Comparison of ENCODE assay signal across 8 cellular contexts in genomic region chr10:62805139-62806092, GRCh38. TPM values are rescaled to one million over a fixed set of nuclear protein-coding genes. Genes with fewer than 3 reads are reported as not detected.
DNase-seq lines count a peak whose midpoint lies in the region; ATAC-seq and TF ChIP-seq lines count a peak whose summit lies in the region.

No MANE protein-coding gene starts in this region.

- intact Hi-C loops in left colon (cut with DNase I, micrococcal nuclease): no loop called here

- H3K27me3 ChIP-seq in AG04450 (ENCODE audit: control insufficient read depth, insufficient read depth, low read length): no peaks in the 10 kb centered on the region

- H3K9me3 ChIP-seq in AG04450 (ENCODE audit: control insufficient read depth, insufficient read depth, low read length) (no peaks in the 10 kb centered on the region; the same call in 1 of the 2 replicates), SK-N-MC (ENCODE audit: low read depth, low read length) (no peaks in the 10 kb centered on the region)

- peaks cover 37% of the 10 kb centered on the region for H3K4me1 Mint-ChIP-seq in stimulated activated effector memory CD8-positive, alpha-beta T cell treated with anti-CD3 and anti-CD28 coated beads, Interleukin-12 subunit alpha, Interleukin-12 subunit beta, amount 100 ng/mL, for 72 hours

- H3K4me3 Mint-ChIP-seq in stimulated activated effector memory CD8-positive, alpha-beta T cell treated with anti-CD3 and anti-CD28 coated beads, Interleukin-12 subunit alpha, Interleukin-12 subunit beta, amount 100 ng/mL, for 72 hours: peak overlapping the region; percentile 92

- H3K27ac Mint-ChIP-seq in stimulated activated effector memory CD8-positive, alpha-beta T cell treated with anti-CD3 and anti-CD28 coated beads, Interleukin-12 subunit alpha, Interleukin-12 subunit beta, amount 100 ng/mL, for 72 hours: peak overlapping the region; percentile 100

- no peaks in the 10 kb centered on the region for H3K36me3 ChIP-seq in SK-N-MC (ENCODE audit: insufficient read depth, low read length)

- H3K27ac ChIP-seq in AG04450 (ENCODE audit: low read depth, low read length): peak overlapping the region; percentile 33
- H3K27ac ChIP-seq in SK-N-MC: no peak overlapping the region; the same call in 1 of the 2 replicates
- peak overlapping the region; percentile 99 for H3K27ac ChIP-seq in caudate nucleus (ENCODE audit: low read depth, low read length)

- POLR2A ChIA-PET in AG04450 (lab: Yijun Ruan, JAX): interaction anchor here (0.8 to 2.0 kb wide), 2 partner anchors 8 to 12 kb away, joined by 3 to 12 read pairs; partner anchors contain the start of gene EGR2

- CTCF ChIA-PET in AG04450 (lab: Charles Lee): interaction anchor here (1.2 to 4.8 kb wide), 5 partner anchors 13 to 361 kb away, joined by 3 to 23 read pairs (median 7); no protein-coding TSS in a partner anchor

- DNase-seq in AG04450 (ENCODE audit: low read depth, low spot score) (no peak), SK-N-MC (ENCODE audit: low read depth, low spot score) (no peak), caudate nucleus (lab: John Stamatoyannopoulos, UW) (peak in 11 of 61 donors; percentile 39 to 80 (median 61)), left colon (peak; percentile 35 to 62), DMS79 (lab: John Stamatoyannopoulos, UW) (no peak)
- peak in 1 of 2 donors; percentile 81 for DNase-seq in stimulated activated effector memory CD8-positive, alpha-beta T cell treated with anti-CD3 and anti-CD28 coated beads, Interleukin-12 subunit alpha, Interleukin-12 subunit beta, amount 100 ng/mL, for 72 hours (ENCODE audit: low spot score in 2 of 2)

- H3K9me3 Mint-ChIP-seq in stimulated activated effector memory CD8-positive, alpha-beta T cell treated with anti-CD3 and anti-CD28 coated beads, Interleukin-12 subunit alpha, Interleukin-12 subunit beta, amount 100 ng/mL, for 72 hours: no peaks in the 10 kb centered on the region

- TF ChIP-seq CTCF in AG04450 (IDR thresholded peaks at IDR 0.05; ENCODE audit: low read depth, low read length): no peak

- H3K36me3 Mint-ChIP-seq in stimulated activated effector memory CD8-positive, alpha-beta T cell treated with anti-CD3 and anti-CD28 coated beads, Interleukin-12 subunit alpha, Interleukin-12 subunit beta, amount 100 ng/mL, for 72 hours: peaks cover 54% of the 10 kb centered on the region

- H3K4me3 ChIP-seq in AG04450 (ENCODE audit: low read depth, low read length) (peak overlapping the region; percentile 95), SK-N-MC (peak overlapping the region; percentile 82)

- peak; percentile 17 for ATAC-seq in GM18511 (IDR thresholded peaks at IDR 0.05; ENCODE audit: unreplicated experiment)
- peak; percentile 9 for ATAC-seq in HG03095 (IDR thresholded peaks at IDR 0.05; ENCODE audit: unreplicated experiment)
- peak; percentile 57 for ATAC-seq in left colon
- no peak for ATAC-seq in stimulated activated effector memory CD8-positive, alpha-beta T cell treated with anti-CD3 and anti-CD28 coated beads, Interleukin-12 subunit alpha, Interleukin-12 subunit beta, amount 100 ng/mL, for 72 hours

- H3K9ac ChIP-seq in SK-N-MC (ENCODE audit: insufficient read length): peak overlapping the region; percentile 92

RNA-seq across cellular contexts. Expression of gene ADO, which starts 0.9 kb away (rescaled TPM):
- polyA plus RNA-seq in AG04450 (2011; rRNA removed): 13.3 and 17.8 TPM in 2 replicates
- 6.8 and 11.5 TPM in 2 replicates for polyA minus RNA-seq in AG04450 (2011; rRNA and poly(A)+ RNA removed)
- 10 to 100 TPM; 11.4 to 12.9 TPM for total RNA-seq in left colon

RNA-seq across cellular contexts. Expression of gene EGR2, which starts 10.8 kb away (rescaled TPM):
- 0.57 and 0.61 TPM in 2 replicates for polyA plus RNA-seq in AG04450 (2011; rRNA removed)
- 0.39 and 0.51 TPM in 2 replicates for polyA minus RNA-seq in AG04450 (2011; rRNA and poly(A)+ RNA removed)
- total RNA-seq in left colon: 1 to 10 TPM; 1.1 to 1.2 TPM

Comparison
In these comparisons a context has a peak if more than half of its experiments do, and no peak if none do; other contexts are left out.
1. DNase-seq: peak in left colon (2 of 2); none in AG04450 (single experiment), SK-N-MC (single experiment) and DMS79 (single experiment).